Comparison of ENCODE assay signal across 14 cellular contexts in genomic region chr2:62760555-62760954, GRCh38. TPM values are rescaled to one million over a fixed set of nuclear protein-coding genes. Genes with fewer than 3 reads are reported as not detected.
DNase-seq lines count a peak whose midpoint lies in the region; ATAC-seq and TF ChIP-seq lines count a peak whose summit lies in the region.
"Had no signal": no experiment of that assay in that cellular context is flagged by ENCODE, and none has a peak within 500 bp of the region (broad histone marks: within the 10 kb centered on the region; RNA-seq: fewer than 3 reads in every experiment).

No MANE protein-coding gene starts in this region.

- no peaks in the 10 kb centered on the region for H3K36me3 ChIP-seq in mammary epithelial cell (ENCODE audit: insufficient read depth, low read length)

- dilution Hi-C loops in mammary epithelial cell (cut with HindIII; ENCODE audit: low sequenced_read_pairs) = no loop called here

- no peaks in the 10 kb centered on the region for H3K9me3 ChIP-seq in mammary epithelial cell (replicated peaks; ENCODE audit: insufficient read depth, low read length)

- intact Hi-C loops in mammary epithelial cell (cut with micrococcal nuclease) = no loop called here

- H3K27ac ChIP-seq in mammary epithelial cell (ENCODE audit: insufficient read depth, low read depth, low read length) = no peak overlapping the region
- H3K27ac ChIP-seq: parathyroid adenoma had no signal

- H3K9ac ChIP-seq in mammary epithelial cell (ENCODE audit: insufficient read depth, low read length) = no peak overlapping the region
- H3K9ac ChIP-seq: parathyroid adenoma had no signal

- H3K4me1 ChIP-seq in mammary epithelial cell (ENCODE audit: insufficient read depth, low read length) = peaks cover 9% of the 10 kb centered on the region

- ATAC-seq in GM18511 (IDR thresholded peaks at IDR 0.05; ENCODE audit: unreplicated experiment) = no peak

- H3K79me2 ChIP-seq in mammary epithelial cell (ENCODE audit: insufficient read depth, low read length) = peaks cover 94% of the 10 kb centered on the region
- H3K79me2 ChIP-seq: parathyroid adenoma had no signal

- WGBS in mammary epithelial cell (ENCODE audit: low coverage, missing lambda C conversion rate) = 100% methylated on average over 2 of the region's 2 CpGs

- H4K20me1 ChIP-seq in mammary epithelial cell (ENCODE audit: insufficient read depth, low read length) = no peaks in the 10 kb centered on the region

- CTCF ChIA-PET in mammary epithelial cell (lab: Charles Lee; ENCODE audit: low non-redundant PET) = no interaction called here

- no peak overlapping the region for H2AFZ ChIP-seq in mammary epithelial cell (ENCODE audit: low read depth, low read length)
- H2AFZ ChIP-seq: parathyroid adenoma had no signal

- no peaks in the 10 kb centered on the region for H3K27me3 ChIP-seq in mammary epithelial cell (ENCODE audit: insufficient read depth, low read length)

- no peak overlapping the region for H3K4me3 ChIP-seq in mammary epithelial cell (replicated peaks in 1 of 3; ENCODE audit: insufficient read depth in 1 of 3, low read depth in 2 of 3, low read length in 3 of 3)

- no peak for TF ChIP-seq CTCF in mammary epithelial cell (conservative IDR thresholded peaks at IDR 0.05 in 1 of 2, IDR thresholded peaks at IDR 0.05 in 1 of 2; ENCODE audit: extremely low read depth in 1 of 2, insufficient read depth in 1 of 2, low read depth in 1 of 2, low read length in 2 of 2)

- in situ Hi-C loops in mammary epithelial cell (cut with MboI; ENCODE audit: low sequenced_read_pairs in 2 of 2) = no loop called here

- H3K4me2 ChIP-seq in mammary epithelial cell (ENCODE audit: insufficient read depth, low read depth, low read length) = no peak overlapping the region

- BruUV-seq in mammary epithelial cell (replicated peaks; lab: Mats Ljungman, UMichigan) = no TSS peak

- DNase-seq in AG08395 (ENCODE audit: low spot score) (peak; percentile 64), M059J (ENCODE audit: low read depth) (peak; percentile 73), mammary epithelial cell (peak; percentile 46), kidney glomerular epithelial cell (lab: John Stamatoyannopoulos, UW) (peak; percentile 15), GOT3 (lab: John Stamatoyannopoulos, UW) (no peak), mesenteric fat pad (ENCODE audit: low spot score) (no peak), cerebellar cortex (ENCODE audit: low spot score) (no peak)
- DNase-seq: activated CD8-positive, alpha-beta memory T cell treated with anti-CD3 and anti-CD28 coated beads, Interleukin-2, amount 50 U/mL, for 4 hours; midbrain; MV-4-11; NCI-H2227 treated with DMSO at 0.1 percent for 48 hours; SW 1271 had no signal

RNA-seq across cellular contexts. Expression of gene EHBP1, which starts 55.0 kb away (rescaled TPM):
- total RNA-seq in M059J (2014; rRNA removed; shearing (Covaris generic)) = 41.0 and 50.2 TPM in 2 replicates
- 100 to 1,000 TPM in 1 of 2 donors, 10 to 100 TPM in 1; 46.0 to 101 TPM for total RNA-seq in mammary epithelial cell
- 56.8 TPM for polyA plus RNA-seq in mammary epithelial cell
- 156 TPM for polyA minus RNA-seq in mammary epithelial cell
- total RNA-seq in mesenteric fat pad = 70.8 TPM

Comparison
In these comparisons a context has a peak if more than half of its experiments do, and no peak if none do; other contexts are left out.
1. DNase-seq: peak in AG08395 (single experiment), M059J (single experiment), mammary epithelial cell (single experiment) and kidney glomerular epithelial cell (single experiment); none in GOT3 (single experiment), mesenteric fat pad (single experiment) and cerebellar cortex (single experiment).